ENCODE assay signal across 1 cellular context in genomic region chr22:37174964-37175363, GRCh38.
TF ChIP-seq lines count a peak whose summit lies in the region.

No MANE protein-coding gene starts in this region.

TF ChIP-seq in K562, 482 proteins besides CTCF, POLR2A, EP300 and RAD21:
- TF ChIP-seq KDM5B (IDR thresholded peaks at IDR 0.05; ENCODE audit: insufficient replicate concordance, low read depth, low read length): no peak
- TF ChIP-seq GATA2 (CRISPR knock-in tag; IDR thresholded peaks at IDR 0.05): 0 out of 2 replicates have a peak, but pooled peaks have one; percentile 14
- TF ChIP-seq TEAD1 (CRISPR knock-in tag; IDR thresholded peaks at IDR 0.05): no peak
- TF ChIP-seq, protein P1, sequence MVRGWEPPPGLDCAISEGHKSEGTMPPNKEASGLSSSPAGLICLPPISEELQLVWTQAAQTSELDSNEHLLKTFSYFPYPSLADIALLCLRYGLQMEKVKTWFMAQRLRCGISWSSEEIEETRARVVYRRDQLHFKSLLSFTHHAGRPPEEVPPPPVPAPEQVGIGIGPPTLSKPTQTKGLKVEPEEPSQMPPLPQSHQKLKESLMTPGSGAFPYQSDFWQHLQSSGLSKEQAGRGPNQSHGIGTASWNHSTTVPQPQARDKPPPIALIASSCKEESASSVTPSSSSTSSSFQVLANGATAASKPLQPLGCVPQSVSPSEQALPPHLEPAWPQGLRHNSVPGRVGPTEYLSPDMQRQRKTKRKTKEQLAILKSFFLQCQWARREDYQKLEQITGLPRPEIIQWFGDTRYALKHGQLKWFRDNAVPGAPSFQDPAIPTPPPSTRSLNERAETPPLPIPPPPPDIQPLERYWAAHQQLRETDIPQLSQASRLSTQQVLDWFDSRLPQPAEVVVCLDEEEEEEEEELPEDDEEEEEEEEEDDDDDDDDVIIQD (CRISPR knock-in tag; IDR thresholded peaks at IDR 0.05): no peak
- no peak for TF ChIP-seq FOXA3 (CRISPR knock-in tag; conservative IDR thresholded peaks at IDR 0.05 in 1 of 2, IDR thresholded peaks at IDR 0.05 in 1 of 2)
- TF ChIP-seq HMBOX1 (IDR thresholded peaks at IDR 0.05): no peak
- peak; percentile 39 for TF ChIP-seq CBFA2T3 (IDR thresholded peaks at IDR 0.05)
- TF ChIP-seq TAL1 (IDR thresholded peaks at IDR 0.05): 0 out of 2 replicates have a peak, but pooled peaks have one; percentile 8
- TF ChIP-seq CHD2 (IDR thresholded peaks at IDR 0.05; ENCODE audit: low read depth, low read length): peak; percentile 56; the same call in 1 of the 2 replicates
- TF ChIP-seq ELK1 (CRISPR knock-in tag; IDR thresholded peaks at IDR 0.05): no peak
TF ChIP-seq in K562: peak in this region for 4.
